Comparison of ENCODE assay signal across 12 cellular contexts in genomic region chr2:216536725-216537124, GRCh38. TPM values are rescaled to one million over a fixed set of nuclear protein-coding genes. Genes with fewer than 3 reads are reported as not detected.
A peak's percentile ranks its signal among the peaks of the same experiment; 100 is the strongest.
DNase-seq lines count a peak whose midpoint lies in the region; ATAC-seq and TF ChIP-seq lines count a peak whose summit lies in the region.
"Had no signal": no experiment of that assay in that cellular context is flagged by ENCODE, and none has a peak within 500 bp of the region (broad histone marks: within the 10 kb centered on the region; RNA-seq: fewer than 3 reads in every experiment).

No MANE protein-coding gene starts in this region.

- no CpG with 5 or more reads among the region's 6 CpGs for WGBS in neuronal stem cell (ENCODE audit: extremely low coverage in 2 of 2, insufficient read length in 2 of 2, insufficient replicate concordance in 1 of 2), 2 donors

- H3K4me2 ChIP-seq in DND-41 (ENCODE audit: insufficient read depth, low read length), result no peak overlapping the region
- no peak overlapping the region for H3K4me2 ChIP-seq in neuronal stem cell (ENCODE audit: insufficient read depth, low read length, poor library complexity, severe bottlenecking)

- no peaks in the 10 kb centered on the region for H3K79me1 ChIP-seq in neuronal stem cell (ENCODE audit: low read depth, low read length)

- no peak overlapping the region for H3K14ac ChIP-seq in neuronal stem cell (ENCODE audit: low read length)

- H3K27me3 ChIP-seq in DND-41 (ENCODE audit: insufficient read depth, low read length, poor library complexity) (no peaks in the 10 kb centered on the region), neuronal stem cell (ENCODE audit: control insufficient read depth in 3 of 3, insufficient read depth in 3 of 3, low read depth in 1 of 3, low read length in 3 of 3) (peaks cover 0 to 2% (median 0%) of the 10 kb centered on the region in 3 experiments)

- no peak overlapping the region for H3K23ac ChIP-seq in neuronal stem cell (ENCODE audit: low read depth, low read length, poor library complexity)

- H4K8ac ChIP-seq in neuronal stem cell (ENCODE audit: low read depth, low read length), result no peak overlapping the region

- no peak overlapping the region for H2BK12ac ChIP-seq in neuronal stem cell (ENCODE audit: low read length)

- H4K20me1 ChIP-seq in DND-41 (ENCODE audit: insufficient read depth, low read length), result no peaks in the 10 kb centered on the region

- no peak for DNase-seq in DND-41
- DNase-seq in NCI-H2227 (lab: John Stamatoyannopoulos, UW; ENCODE audit: unreplicated experiment), result peak; percentile 79
- DNase-seq in fibroblast of mammary gland (ENCODE audit: low read depth), result peak; percentile 78
- DNase-seq in neuronal stem cell (ENCODE audit: low spot score), result no peak
- no peak for DNase-seq in HCEC 1CT
- DNase-seq in iPS-NIHi7 (ENCODE audit: extremely low spot score), result no peak
- DNase-seq in T-helper 2 cell, result no peak
- DNase-seq: activated CD8-positive, alpha-beta T cell treated with anti-CD3 and anti-CD28 coated beads for 36 hours; CD4-positive, alpha-beta memory T cell; NCI-H446 treated with DMSO at 0.1 percent for 48 hours had no signal

- H2AFZ ChIP-seq in DND-41 (ENCODE audit: low read depth, low read length) (0 out of 2 replicates have a peak overlapping the region, but pooled peaks have one; percentile 6), neuronal stem cell (ENCODE audit: low read length) (peak overlapping the region; percentile 77)

- no peak overlapping the region for H3K9ac ChIP-seq in DND-41 (ENCODE audit: low read depth, low read length)
- H3K9ac ChIP-seq in neuronal stem cell (ENCODE audit: low read depth, low read length, poor library complexity), result no peak overlapping the region

- no peak overlapping the region for H2BK15ac ChIP-seq in neuronal stem cell (ENCODE audit: low read length)

- no peak overlapping the region for H3K4ac ChIP-seq in neuronal stem cell (ENCODE audit: low read length)

- H3K18ac ChIP-seq in neuronal stem cell (ENCODE audit: low read length), result peak overlapping the region; percentile 11

- H3K79me2 ChIP-seq in DND-41 (ENCODE audit: insufficient read depth, low read length), result no peaks in the 10 kb centered on the region

- H3K4me3 ChIP-seq in DND-41 (ENCODE audit: low read depth in 1 of 2, low read length in 2 of 2) (no peak overlapping the region), fibroblast of mammary gland (ENCODE audit: control insufficient read depth, low read depth, low read length) (no peak overlapping the region), neuronal stem cell (ENCODE audit: low read length in 2 of 2) (no peak overlapping the region)
- H3K4me3 ChIP-seq: prostate gland had no signal

- no peak overlapping the region for H4K91ac ChIP-seq in neuronal stem cell (ENCODE audit: low read depth, low read length, poor library complexity)

- H2AK5ac ChIP-seq in neuronal stem cell (ENCODE audit: low read depth, low read length), result no peak overlapping the region

- H3K36me3 ChIP-seq in DND-41 (ENCODE audit: insufficient read depth, low read length) (no peaks in the 10 kb centered on the region), neuronal stem cell (replicated peaks in 1 of 2; ENCODE audit: control insufficient read depth in 2 of 2, insufficient read depth in 2 of 2, low read length in 2 of 2) (peaks cover 0 to 10% of the 10 kb centered on the region in 2 donors)
- H3K36me3 ChIP-seq: prostate gland had no signal

- no peak overlapping the region for H3K27ac ChIP-seq in DND-41 (ENCODE audit: low read length)
- no peak overlapping the region for H3K27ac ChIP-seq in neuronal stem cell (replicated peaks; ENCODE audit: low read length)

- ATAC-seq in DND-41 (ENCODE audit: insufficient read depth, low read depth), result no peak
- ATAC-seq in HG03045 (IDR thresholded peaks at IDR 0.05; ENCODE audit: unreplicated experiment), result no peak
- ATAC-seq: activated CD8-positive, alpha-beta T cell treated with anti-CD3 and anti-CD28 coated beads for 36 hours had no signal

- TF ChIP-seq CTCF in DND-41 (IDR thresholded peaks at IDR 0.05; ENCODE audit: borderline replicate concordance, extremely low read depth, low read length, poor library complexity, severe bottlenecking), result no peak
- TF ChIP-seq CTCF in fibroblast of mammary gland (conservative IDR thresholded peaks at IDR 0.05; ENCODE audit: control insufficient read depth, insufficient read depth, low read depth, low read length), result no peak

- H3K9me3 ChIP-seq in DND-41 (ENCODE audit: insufficient read depth, low read length, severe bottlenecking) (no peaks in the 10 kb centered on the region), neuronal stem cell (replicated peaks in 1 of 2; ENCODE audit: control insufficient read depth in 2 of 2, insufficient read depth in 1 of 2, low read depth in 1 of 2, low read length in 2 of 2) (peaks cover 0 to 5% of the 10 kb centered on the region in 2 donors)
- H3K9me3 ChIP-seq: prostate gland had no signal

- H2BK5ac ChIP-seq in neuronal stem cell (ENCODE audit: low read length), result no peak overlapping the region

- no peak overlapping the region for H2BK120ac ChIP-seq in neuronal stem cell (ENCODE audit: low read depth, low read length)

- H3K4me1 ChIP-seq in DND-41 (ENCODE audit: insufficient read depth, low read length), result no peaks in the 10 kb centered on the region; the same call in 1 of the 2 replicates
- peaks cover 11 to 21% of the 10 kb centered on the region in 2 donors for H3K4me1 ChIP-seq in neuronal stem cell (ENCODE audit: control insufficient read depth in 2 of 2, insufficient read depth in 1 of 2, low read depth in 1 of 2, low read length in 2 of 2)

RNA-seq across cellular contexts. Expression of gene RPL37A, which starts 38.1 kb away (rescaled TPM):
- polyA plus RNA-seq in neuronal stem cell (2013, experiment 1 of 2), result 12,339 TPM
- 11,893 TPM for polyA plus RNA-seq in neuronal stem cell (2013, experiment 2 of 2)

Comparison
In these comparisons a context has a peak if more than half of its experiments do, and no peak if none do; other contexts are left out.
1. DNase-seq: peak in NCI-H2227 (single experiment) and fibroblast of mammary gland (single experiment); none in DND-41 (single experiment), neuronal stem cell (single experiment), HCEC 1CT (single experiment), iPS-NIHi7 (single experiment) and T-helper 2 cell (0 of 5).